Comparison of ENCODE assay signal across 19 cellular contexts in genomic region chr3:39811561-39811960, GRCh38. TPM values are rescaled to one million over a fixed set of nuclear protein-coding genes. Genes with fewer than 3 reads are reported as not detected.
DNase-seq lines count a peak whose midpoint lies in the region; ATAC-seq and TF ChIP-seq lines count a peak whose summit lies in the region.
"Had no signal": no experiment of that assay in that cellular context is flagged by ENCODE, and none has a peak within 500 bp of the region (broad histone marks: within the 10 kb centered on the region; RNA-seq: fewer than 3 reads in every experiment).

No MANE protein-coding gene starts in this region.

- H2AFZ ChIP-seq in GM23338 = no peak overlapping the region

- H3K4me1 Mint-ChIP-seq in GM23338 (peaks cover 21% of the 10 kb centered on the region), brain (peaks cover 21% of the 10 kb centered on the region)
- H3K4me1 Mint-ChIP-seq in activated naive CD8-positive, alpha-beta T cell treated with anti-CD3 and anti-CD28 coated beads, Interleukin-2, amount 50 U/mL, for 24 hours = peaks cover 15% of the 10 kb centered on the region

- H3K4me2 ChIP-seq in GM23338 = no peak overlapping the region; the same call in 1 of the 2 replicates
- H3K4me2 ChIP-seq: A549 had no signal

- H3K36me3 Mint-ChIP-seq in GM23338 (ENCODE audit: low read depth) (no peaks in the 10 kb centered on the region; the same call in 2 of the 3 replicates), brain (no peaks in the 10 kb centered on the region)
- no peaks in the 10 kb centered on the region for H3K36me3 Mint-ChIP-seq in activated naive CD8-positive, alpha-beta T cell treated with anti-CD3 and anti-CD28 coated beads, Interleukin-2, amount 50 U/mL, for 24 hours (ENCODE audit: low read depth)
- H3K36me3 Mint-ChIP-seq: CD8-positive, alpha-beta memory T cell had no signal

- H3K4me3 ChIP-seq in GM23338 (peak overlapping the region; percentile 81; the same call in 1 of the 2 replicates), dorsolateral prefrontal cortex (peak overlapping the region in 55 of 59 donors; percentile 10 to 93 (median 78)), spleen (peak overlapping the region in 6 of 8 donors; percentile 44 to 73 (median 54)), prostate gland (no peak overlapping the region), heart left ventricle (peak overlapping the region in 2 of 12 donors; percentile 0 to 65)
- H3K4me3 ChIP-seq: A549, GM12878 had no signal

- H3K4me3 Mint-ChIP-seq in GM23338 (peak overlapping the region; percentile 12; the same call in 1 of the 3 replicates), brain (peak overlapping the region; percentile 53 to 95 (median 93))
- no peak overlapping the region for H3K4me3 Mint-ChIP-seq in activated naive CD8-positive, alpha-beta T cell treated with anti-CD3 and anti-CD28 coated beads, Interleukin-2, amount 50 U/mL, for 24 hours

- ATAC-seq in GM23338 (no peak), heart left ventricle (no peak)
- no peak for ATAC-seq in activated naive CD8-positive, alpha-beta T cell treated with anti-CD3 and anti-CD28 coated beads, Interleukin-2, amount 50 U/mL, for 24 hours
- ATAC-seq: A549, GM12878, HepG2 had no signal

- WGBS in spleen, 5 donors = 70 to 83% (median 72%) methylated on average over 9 of the region's 9 CpGs
- 91% methylated on average over 9 of the region's 9 CpGs for WGBS in prostate gland
- 82 to 87% (median 85%) methylated on average over 9 of the region's 9 CpGs for WGBS in heart left ventricle, 4 donors

- DNase-seq in GM23338 (ENCODE audit: low spot score) (no peak), dorsolateral prefrontal cortex (peak in 1 of 10 donors; percentile 13), spleen (no peak), midbrain (lab: John Stamatoyannopoulos, UW) (no peak), prostate gland (ENCODE audit: low spot score) (no peak), heart left ventricle (no peak)
- DNase-seq in activated naive CD8-positive, alpha-beta T cell treated with anti-CD3 and anti-CD28 coated beads, Interleukin-2, amount 50 U/mL, for 24 hours = no peak
- DNase-seq: Caco-2; CD8-positive, alpha-beta memory T cell; DMS53; GOT3; H9 had no signal

- no peaks in the 10 kb centered on the region; the same call in none of the 2 replicates for H4K20me1 ChIP-seq in GM23338 (replicated peaks; ENCODE audit: insufficient read depth)

- no peaks in the 10 kb centered on the region for H3K9me3 ChIP-seq in spleen
- H3K9me3 ChIP-seq in prostate gland = no peaks in the 10 kb centered on the region
- H3K9me3 ChIP-seq in heart left ventricle = no peaks in the 10 kb centered on the region
- H3K9me3 ChIP-seq: A549, BLaER1, Caco-2 had no signal

- TF ChIP-seq POLR2A in spleen (IDR thresholded peaks at IDR 0.05) (no peak), prostate gland (IDR thresholded peaks at IDR 0.05) (no peak), heart left ventricle (IDR thresholded peaks at IDR 0.05) (no peak)

- H3K9me2 ChIP-seq in GM23338 (ENCODE audit: insufficient read depth) = no peaks in the 10 kb centered on the region

- H3K27ac Mint-ChIP-seq in GM23338 (no peak overlapping the region), brain (no peak overlapping the region)
- no peak overlapping the region for H3K27ac Mint-ChIP-seq in activated naive CD8-positive, alpha-beta T cell treated with anti-CD3 and anti-CD28 coated beads, Interleukin-2, amount 50 U/mL, for 24 hours
- H3K27ac Mint-ChIP-seq: H9 had no signal

- no peak overlapping the region for H3K27ac ChIP-seq in GM23338 (ENCODE audit: low read depth)
- peak overlapping the region in 30 of 59 donors; percentile 7 to 91 (median 75) for H3K27ac ChIP-seq in dorsolateral prefrontal cortex
- peak overlapping the region in 5 of 8 donors; percentile 2 to 80 (median 32) for H3K27ac ChIP-seq in spleen
- H3K27ac ChIP-seq in prostate gland = no peak overlapping the region
- H3K27ac ChIP-seq in heart left ventricle = no peak overlapping the region
- H3K27ac ChIP-seq: A549, BLaER1 had no signal

- H3K27me3 ChIP-seq in GM23338 (ENCODE audit: insufficient read depth) (peaks cover 47% of the 10 kb centered on the region), dorsolateral prefrontal cortex (peaks cover 0 to 3% (median 0%) of the 10 kb centered on the region in 45 donors), spleen (replicated peaks in 1 of 7) (peaks cover 0 to 60% (median 16%) of the 10 kb centered on the region in 7 donors), prostate gland (replicated peaks; ENCODE audit: insufficient read depth) (no peaks in the 10 kb centered on the region), heart left ventricle (peaks cover 2 to 56% (median 28%) of the 10 kb centered on the region in 9 donors)

- H3K9me3 Mint-ChIP-seq in GM23338 (no peaks in the 10 kb centered on the region; the same call in 2 of the 3 replicates), brain (peaks cover 0 to 3% (median 0%) of the 10 kb centered on the region in 5 experiments)
- no peaks in the 10 kb centered on the region for H3K9me3 Mint-ChIP-seq in activated naive CD8-positive, alpha-beta T cell treated with anti-CD3 and anti-CD28 coated beads, Interleukin-2, amount 50 U/mL, for 24 hours
- H3K9me3 Mint-ChIP-seq: H9 had no signal

- H3K4me1 ChIP-seq in GM23338 (ENCODE audit: insufficient read depth) = peaks cover 18% of the 10 kb centered on the region
- H3K4me1 ChIP-seq in spleen = peaks cover 3 to 23% (median 13%) of the 10 kb centered on the region in 6 donors
- peaks cover 4% of the 10 kb centered on the region for H3K4me1 ChIP-seq in prostate gland (replicated peaks)
- H3K4me1 ChIP-seq in heart left ventricle = peaks cover 0 to 21% (median 12%) of the 10 kb centered on the region in 12 donors

- TF ChIP-seq CTCF in GM23338 (conservative IDR thresholded peaks at IDR 0.05; ENCODE audit: low read depth in 2 of 2) (no peak), brain (conservative IDR thresholded peaks at IDR 0.05) (no peak), dorsolateral prefrontal cortex (IDR thresholded peaks at IDR 0.05 in 54 of 56, conservative IDR thresholded peaks at IDR 0.05 in 2 of 56; ENCODE audit: low read depth in 1 of 56, partially characterized antibody in 56 of 56) (peak in 1 of 56 donors; percentile 14), spleen (IDR thresholded peaks at IDR 0.05 in 8 of 11, conservative IDR thresholded peaks at IDR 0.05 in 3 of 11) (no peak), prostate gland (IDR thresholded peaks at IDR 0.05) (no peak), heart left ventricle (IDR thresholded peaks at IDR 0.05) (no peak)

- H3K79me2 ChIP-seq in GM23338 (replicated peaks; ENCODE audit: insufficient read depth) = no peaks in the 10 kb centered on the region

- peaks cover 19% of the 10 kb centered on the region; the same call in 1 of the 2 replicates for H3F3A ChIP-seq in GM23338 (replicated peaks; ENCODE audit: low read depth)

- H3K36me3 ChIP-seq in GM23338 (ENCODE audit: insufficient read depth) = no peaks in the 10 kb centered on the region
- no peaks in the 10 kb centered on the region for H3K36me3 ChIP-seq in spleen
- no peaks in the 10 kb centered on the region for H3K36me3 ChIP-seq in prostate gland
- H3K36me3 ChIP-seq in heart left ventricle = no peaks in the 10 kb centered on the region
- H3K36me3 ChIP-seq: BLaER1 had no signal

- H3K27me3 Mint-ChIP-seq in GM23338 (ENCODE audit: insufficient read depth, low read depth, poor library complexity) (peaks cover 32% of the 10 kb centered on the region), brain (peaks cover 64% of the 10 kb centered on the region)
- H3K27me3 Mint-ChIP-seq in activated naive CD8-positive, alpha-beta T cell treated with anti-CD3 and anti-CD28 coated beads, Interleukin-2, amount 50 U/mL, for 24 hours = peaks cover 57% of the 10 kb centered on the region

- intact Hi-C loops in dorsolateral prefrontal cortex (cut with DNase I) (loop anchor here (5.0 kb wide), 2 partner anchors 126 to 366 kb away; no protein-coding TSS in a partner anchor), spleen (cut with DNase I; ENCODE audit: low total_unique reads) (no loop called here), prostate gland (cut with DNase I) (loop anchor here (10.0 kb wide), 1 partner anchor 363 kb away; no protein-coding TSS in a partner anchor), heart left ventricle (cut with DNase I) (loop anchor here in 6 of 10 donors (5.0 to 10.0 kb wide), 3 partner anchors 363 to 373 kb away; no protein-coding TSS in a partner anchor)

TF ChIP-seq in GM23338, 12 proteins besides CTCF, POLR2A, EP300 and RAD21 (continues in another document):
- TF ChIP-seq JUNB (IDR thresholded peaks at IDR 0.05; ENCODE audit: unreplicated experiment) (no peak), CREB1 (CRISPR knock-in tag; IDR thresholded peaks at IDR 0.05; ENCODE audit: low read depth) (no peak), EZH2 (IDR thresholded peaks at IDR 0.05; ENCODE audit: low read depth, unreplicated experiment) (no peak)

RNA-seq across cellular contexts. Expression of gene MYRIP, which starts 2.2 kb away (rescaled TPM):
- total RNA-seq in GM23338 (2014; rRNA removed; shearing (Covaris generic)) = 1.8 and 1.9 TPM in 2 replicates
- polyA plus RNA-seq in GM23338 (2016; fragmentation: Nextera tagmentation; extraction: Ambion mirVana) = 1.5 TPM in 2 replicates
- 4.3 TPM for polyA plus RNA-seq in brain (ENCODE audit: insufficient read depth, low read depth, low replicate concordance)
- 10 to 100 TPM; 23.2 to 68.4 (median 47.6) TPM for total RNA-seq in dorsolateral prefrontal cortex
- total RNA-seq in spleen = 10 to 100 TPM; 15.6 to 35.2 (median 17.3) TPM
- 1 to 10 TPM; 1.5 to 3.7 (median 1.8) TPM for polyA plus RNA-seq in spleen
- 1 to 10 TPM; 4.8 to 9.3 TPM for total RNA-seq in prostate gland
- 1 to 10 TPM in 3 of 9 donors, under 1 TPM in 6; 0.49 to 2.2 (median 0.95) TPM for total RNA-seq in heart left ventricle
- under 1 TPM; 0.42 to 0.54 TPM for polyA plus RNA-seq in heart left ventricle
- total RNA-seq: CD8-positive, alpha-beta memory T cell; Daoy had no signal
- polyA plus RNA-seq: A549; AG04450; CD8-positive, alpha-beta memory T cell had no signal

Comparison
In these comparisons a context has a peak if more than half of its experiments do, and no peak if none do; other contexts are left out.
1. H3K27ac ChIP-seq: peak in dorsolateral prefrontal cortex (30 of 59) and spleen (5 of 8); none in GM23338 (single experiment), prostate gland (0 of 2) and heart left ventricle (0 of 12).
2. H3K4me3 ChIP-seq: peak in GM23338 (single experiment), dorsolateral prefrontal cortex (55 of 59) and spleen (6 of 8); none in prostate gland (0 of 2).